ENCODE assay signal across 1 cellular context in genomic region chr1:150560011-150560438, GRCh38.
TF ChIP-seq lines count a peak whose summit lies in the region.

No MANE protein-coding gene starts in this region.

TF ChIP-seq in HepG2, 621 proteins besides CTCF, POLR2A, EP300 and RAD21 (continued from another document and continues in another):
- no peak for TF ChIP-seq CSRNP1 (CRISPR knock-in tag; IDR thresholded peaks at IDR 0.05)
- no peak for TF ChIP-seq CERS6 (CRISPR knock-in tag; IDR thresholded peaks at IDR 0.05)
- TF ChIP-seq ARHGAP35 (CRISPR knock-in tag; IDR thresholded peaks at IDR 0.05; ENCODE audit: borderline replicate concordance): no peak
- TF ChIP-seq SMC3 (IDR thresholded peaks at IDR 0.05; ENCODE audit: low read length): peak; percentile 73
- no peak for TF ChIP-seq MTF2 (CRISPR knock-in tag; IDR thresholded peaks at IDR 0.05; ENCODE audit: borderline replicate concordance)
- no peak for TF ChIP-seq NR2F6 (IDR thresholded peaks at IDR 0.05)
- TF ChIP-seq NR2F6 (CRISPR knock-in tag; IDR thresholded peaks at IDR 0.05): no peak
- TF ChIP-seq ZNF24 (IDR thresholded peaks at IDR 0.05): no peak
- no peak for TF ChIP-seq ZNF367 (CRISPR knock-in tag; IDR thresholded peaks at IDR 0.05; ENCODE audit: borderline replicate concordance)
- no peak for TF ChIP-seq NFATC3 (CRISPR knock-in tag; IDR thresholded peaks at IDR 0.05)
- no peak for TF ChIP-seq PREB (CRISPR knock-in tag; IDR thresholded peaks at IDR 0.05)
- TF ChIP-seq KAT7 (CRISPR knock-in tag; IDR thresholded peaks at IDR 0.05; ENCODE audit: borderline replicate concordance): no peak
- TF ChIP-seq ATF6 (CRISPR knock-in tag; conservative IDR thresholded peaks at IDR 0.05): no peak
- TF ChIP-seq THYN1 (CRISPR knock-in tag; IDR thresholded peaks at IDR 0.05; ENCODE audit: borderline replicate concordance, low read depth): no peak
- no peak for TF ChIP-seq ETS1 (CRISPR knock-in tag; IDR thresholded peaks at IDR 0.05)
- no peak for TF ChIP-seq ZNF317 (CRISPR knock-in tag; IDR thresholded peaks at IDR 0.05)
- TF ChIP-seq SNAPC4 (CRISPR knock-in tag; IDR thresholded peaks at IDR 0.05): no peak
- no peak for TF ChIP-seq ZNF781 (CRISPR knock-in tag; IDR thresholded peaks at IDR 0.05; ENCODE audit: borderline replicate concordance, not compliant biosample characterization)
- TF ChIP-seq NFIB (CRISPR knock-in tag; IDR thresholded peaks at IDR 0.05; ENCODE audit: borderline replicate concordance): no peak
- TF ChIP-seq ARNT (IDR thresholded peaks at IDR 0.05): no peak
- TF ChIP-seq RBM22 (optimal IDR thresholded peaks at IDR 0.05; ENCODE audit: low read length): peak; percentile 60
- TF ChIP-seq KDM6A (CRISPR knock-in tag; IDR thresholded peaks at IDR 0.05; ENCODE audit: low read depth): no peak
- no peak for TF ChIP-seq ZNF577 (CRISPR knock-in tag; IDR thresholded peaks at IDR 0.05; ENCODE audit: borderline replicate concordance, low read depth)
- TF ChIP-seq NFE2L1 (CRISPR knock-in tag; IDR thresholded peaks at IDR 0.05; ENCODE audit: borderline replicate concordance): no peak
- TF ChIP-seq SKI (IDR thresholded peaks at IDR 0.05; ENCODE audit: partially characterized antibody): no peak
- no peak for TF ChIP-seq SP2 (CRISPR knock-in tag; IDR thresholded peaks at IDR 0.05)
- TF ChIP-seq PITX1 (CRISPR knock-in tag; IDR thresholded peaks at IDR 0.05): no peak
- no peak for TF ChIP-seq MTA3 (CRISPR knock-in tag; IDR thresholded peaks at IDR 0.05)
- no peak for TF ChIP-seq ZNF280D (CRISPR knock-in tag; IDR thresholded peaks at IDR 0.05)
- no peak for TF ChIP-seq CREB1 (IDR thresholded peaks at IDR 0.05)
- no peak for TF ChIP-seq CREB1 (CRISPR knock-in tag; IDR thresholded peaks at IDR 0.05)
- no peak for TF ChIP-seq PPARG (CRISPR knock-in tag; conservative IDR thresholded peaks at IDR 0.05)
- TF ChIP-seq ZNF549 (CRISPR knock-in tag; IDR thresholded peaks at IDR 0.05): no peak
- TF ChIP-seq ZNF530 (CRISPR knock-in tag; IDR thresholded peaks at IDR 0.05; ENCODE audit: low read depth): no peak
- TF ChIP-seq EZH2 (conservative IDR thresholded peaks at IDR 0.05; ENCODE audit: low read depth, low read length): no peak
- TF ChIP-seq ZFP91 (CRISPR knock-in tag; IDR thresholded peaks at IDR 0.05; ENCODE audit: borderline replicate concordance): 0 out of 2 replicates have a peak, but pooled peaks have one; percentile 18
- no peak for TF ChIP-seq GFI1 (CRISPR knock-in tag; IDR thresholded peaks at IDR 0.05; ENCODE audit: borderline replicate concordance)
- no peak for TF ChIP-seq DNMT1 (CRISPR knock-in tag; IDR thresholded peaks at IDR 0.05)
- TF ChIP-seq ZNF607 (CRISPR knock-in tag; IDR thresholded peaks at IDR 0.05; ENCODE audit: borderline replicate concordance): no peak
- no peak for TF ChIP-seq ZFAT (CRISPR knock-in tag; conservative IDR thresholded peaks at IDR 0.05)
- TF ChIP-seq CBX2 (IDR thresholded peaks at IDR 0.05; ENCODE audit: low read depth, low read length): no peak
- no peak for TF ChIP-seq CBX2 (CRISPR knock-in tag; IDR thresholded peaks at IDR 0.05; ENCODE audit: low read depth)
- no peak for TF ChIP-seq ZBTB10 (CRISPR knock-in tag; IDR thresholded peaks at IDR 0.05; ENCODE audit: borderline replicate concordance)
- peak; percentile 15; the same call in 1 of the 2 replicates for TF ChIP-seq FOSL2 (CRISPR knock-in tag; IDR thresholded peaks at IDR 0.05)
- TF ChIP-seq ZNF235 (CRISPR knock-in tag; IDR thresholded peaks at IDR 0.05; ENCODE audit: borderline replicate concordance): no peak
- no peak for TF ChIP-seq TBL1XR1 (IDR thresholded peaks at IDR 0.05; ENCODE audit: borderline replicate concordance, low read length, partially characterized antibody)
- no peak for TF ChIP-seq RCOR2 (CRISPR knock-in tag; IDR thresholded peaks at IDR 0.05)
- no peak for TF ChIP-seq PCBP1 (IDR thresholded peaks at IDR 0.05; ENCODE audit: borderline replicate concordance, low read depth, low read length)
- TF ChIP-seq NR2F1 (CRISPR knock-in tag; IDR thresholded peaks at IDR 0.05): no peak
